ENCODE assay signal across 9 cellular contexts in genomic region chr16:89422527-89422904, GRCh38.
DNase-seq lines count a peak whose midpoint lies in the region; ATAC-seq, FAIRE-seq and TF ChIP-seq lines count a peak whose summit lies in the region.
"Had no signal": no experiment of that assay in that cellular context is flagged by ENCODE, and none has a peak within 500 bp of the region (broad histone marks: within the 10 kb centered on the region; RNA-seq: fewer than 3 reads in every experiment).

No MANE protein-coding gene starts in this region.

- no TSS peak for BruUV-seq in HepG2 (replicated peaks; lab: Mats Ljungman, UMichigan)

- H3K27ac ChIP-seq in HepG2 (ENCODE audit: extremely low read length, insufficient read depth, low read length) = peak overlapping the region; percentile 65
- no peak overlapping the region for H3K27ac ChIP-seq in neural progenitor cell

- TF ChIP-seq RAD21 in HepG2 (CRISPR knock-in tag; IDR thresholded peaks at IDR 0.05) = no peak

- H3F3A ChIP-seq in neural progenitor cell (ENCODE audit: low read depth) = peaks cover 15% of the 10 kb centered on the region

- no peak for TF ChIP-seq EP300 in HepG2 (IDR thresholded peaks at IDR 0.05; ENCODE audit: low read depth in 2 of 2, low read length in 2 of 2)
- TF ChIP-seq EP300 in HepG2 (CRISPR knock-in tag; IDR thresholded peaks at IDR 0.05; ENCODE audit: borderline replicate concordance) = no peak

- 95% methylated on average over 12 of the region's 12 CpGs for WGBS in HepG2 (ENCODE audit: low lambda C conversion rate)

- H3K36me3 Mint-ChIP-seq in activated CD8-positive, alpha-beta T cell treated with anti-CD3 and anti-CD28 coated beads for 36 hours (ENCODE audit: low read depth) = peaks cover 52% of the 10 kb centered on the region
- peaks cover 24% of the 10 kb centered on the region for H3K36me3 Mint-ChIP-seq in neural progenitor cell

- peaks cover 94% of the 10 kb centered on the region for H4K20me1 ChIP-seq in HepG2 (ENCODE audit: insufficient read depth, low read length)
- peaks cover 95% of the 10 kb centered on the region for H4K20me1 ChIP-seq in neural progenitor cell (ENCODE audit: low read depth)

- DNase-seq in activated effector memory CD4-positive, alpha-beta T cell treated with anti-CD3 and anti-CD28 coated beads, Interleukin-2, amount 50 U/mL, for 16 hours = peak; percentile 79
- no peak for DNase-seq in activated effector memory CD4-positive, alpha-beta T cell treated with Interleukin-2 at 50 U/mL for 16 hours
- peak; percentile 65 for DNase-seq in activated CD8-positive, alpha-beta T cell treated with anti-CD3 and anti-CD28 coated beads for 36 hours
- DNase-seq in HepG2 (ENCODE audit: low spot score) (no peak), neural progenitor cell (ENCODE audit: low spot score) (no peak), GOT3 (lab: John Stamatoyannopoulos, UW) (no peak), C1 segment of cervical spinal cord (lab: John Stamatoyannopoulos, UW) (no peak)
- DNase-seq: pancreas had no signal

- TF ChIP-seq CTCF in activated CD8-positive, alpha-beta T cell treated with anti-CD3 and anti-CD28 coated beads for 36 hours (IDR thresholded peaks at IDR 0.05) = no peak
- TF ChIP-seq CTCF in HepG2 (CRISPR knock-in tag; IDR thresholded peaks at IDR 0.05) = no peak
- TF ChIP-seq CTCF in neural progenitor cell (IDR thresholded peaks at IDR 0.05) = no peak

- POLR2A ChIA-PET in activated CD8-positive, alpha-beta T cell treated with anti-CD3 and anti-CD28 coated beads for 36 hours (lab: Charles Lee) = interaction anchor here (0.7 to 2.5 kb wide), 11 partner anchors 10 to 85 kb away, joined by 3 to 16 read pairs (median 5); partner anchors contain the start of gene SPG7
- POLR2A ChIA-PET in HepG2 (lab: Yijun Ruan, JAX) = interaction anchor here (0.8 to 1.3 kb wide), 4 partner anchors 9 to 49 kb away, joined by 3 to 5 read pairs (median 4); no protein-coding TSS in a partner anchor

- no peak overlapping the region for H3K4me2 ChIP-seq in HepG2 (ENCODE audit: low read depth, low read length)
- H3K4me2 ChIP-seq in neural progenitor cell = no peak overlapping the region

- H3K27me3 Mint-ChIP-seq in activated CD8-positive, alpha-beta T cell treated with anti-CD3 and anti-CD28 coated beads for 36 hours = no peaks in the 10 kb centered on the region
- no peaks in the 10 kb centered on the region for H3K27me3 Mint-ChIP-seq in neural progenitor cell (ENCODE audit: insufficient read depth, low read depth)

- H3K36me3 ChIP-seq in HepG2 (replicated peaks in 1 of 2; ENCODE audit: control insufficient read depth in 1 of 2, insufficient read depth in 2 of 2, low read length in 2 of 2) (peaks cover 12 to 42% of the 10 kb centered on the region in 2 experiments; a peak in 4 of 5 replicates), neural progenitor cell (no peaks in the 10 kb centered on the region)
- H3K36me3 ChIP-seq: pancreas had no signal

- CTCF ChIA-PET in activated CD8-positive, alpha-beta T cell treated with anti-CD3 and anti-CD28 coated beads for 36 hours (lab: Charles Lee) = interaction anchor here (1.0 to 1.6 kb wide), 5 partner anchors 12 to 113 kb away, joined by 3 to 6 read pairs (median 3); no protein-coding TSS in a partner anchor
- CTCF ChIA-PET in HepG2 (lab: Yijun Ruan, JAX; ENCODE audit: low intra/inter-chr PET ratio, low total read pairs) = no interaction called here

- no peak for FAIRE-seq in HepG2 (lab: Jason Lieb, UNC)
- FAIRE-seq: pancreas had no signal

- peak overlapping the region; percentile 23 for H3K4me3 Mint-ChIP-seq in activated CD8-positive, alpha-beta T cell treated with anti-CD3 and anti-CD28 coated beads for 36 hours
- no peak overlapping the region for H3K4me3 Mint-ChIP-seq in neural progenitor cell

- H3K27ac Mint-ChIP-seq in activated CD8-positive, alpha-beta T cell treated with anti-CD3 and anti-CD28 coated beads for 36 hours = peak overlapping the region; percentile 81
- no peak overlapping the region for H3K27ac Mint-ChIP-seq in neural progenitor cell

- H3K79me2 ChIP-seq in HepG2 (ENCODE audit: insufficient read depth, low read length) (peaks cover 94% of the 10 kb centered on the region), neural progenitor cell (ENCODE audit: low read depth) (peaks cover 97% of the 10 kb centered on the region)

- no peaks in the 10 kb centered on the region for H3K9me3 Mint-ChIP-seq in activated CD8-positive, alpha-beta T cell treated with anti-CD3 and anti-CD28 coated beads for 36 hours
- H3K9me3 Mint-ChIP-seq in neural progenitor cell = no peaks in the 10 kb centered on the region

- H3K4me1 Mint-ChIP-seq in activated CD8-positive, alpha-beta T cell treated with anti-CD3 and anti-CD28 coated beads for 36 hours (ENCODE audit: low read depth) = peaks cover 88% of the 10 kb centered on the region
- peaks cover 36% of the 10 kb centered on the region for H3K4me1 Mint-ChIP-seq in neural progenitor cell

- no peaks in the 10 kb centered on the region for H3K9me3 ChIP-seq in HepG2 (ENCODE audit: low read length)
- H3K9me3 ChIP-seq in neural progenitor cell (ENCODE audit: low read depth) = no peaks in the 10 kb centered on the region
- H3K9me3 ChIP-seq: pancreas had no signal

- no peak for TF ChIP-seq POLR2A in HepG2 (IDR thresholded peaks at IDR 0.05; ENCODE audit: insufficient read depth in 1 of 2, low read depth in 2 of 2, low read length in 2 of 2)

- peaks cover 81% of the 10 kb centered on the region for H3K4me1 ChIP-seq in HepG2 (ENCODE audit: insufficient read depth, low read length)
- peaks cover 18% of the 10 kb centered on the region for H3K4me1 ChIP-seq in neural progenitor cell

- H2AFZ ChIP-seq in HepG2 (ENCODE audit: low read length) (no peak overlapping the region), neural progenitor cell (replicated peaks) (no peak overlapping the region)

- in situ Hi-C loops in HepG2 (cut with HindIII; ENCODE audit: extremely low pct_ligation_motif_present, low pct_unique_long_range_greater_than_20kb) = no loop called here

- intact Hi-C loops in activated CD8-positive, alpha-beta T cell treated with anti-CD3 and anti-CD28 coated beads for 36 hours (cut with micrococcal nuclease) = no loop called here
- intact Hi-C loops in HepG2 (cut with micrococcal nuclease; ENCODE audit: unreplicated experiment) = loop anchor here (5.0 kb wide), 1 partner anchor 55 kb away; no protein-coding TSS in a partner anchor

- H3K4me3 ChIP-seq in HepG2 (replicated peaks in 1 of 3; ENCODE audit: insufficient read depth in 1 of 3, low read depth in 2 of 3, low read length in 3 of 3) (0 out of 6 replicates have a peak overlapping the region, but pooled peaks of 1 of the 3 experiments have one; percentile 26), neural progenitor cell (no peak overlapping the region)
- H3K4me3 ChIP-seq: pancreas had no signal

- ATAC-seq in HG03095 (IDR thresholded peaks at IDR 0.05; ENCODE audit: unreplicated experiment) = peak; percentile 57
- ATAC-seq in activated CD8-positive, alpha-beta T cell treated with anti-CD3 and anti-CD28 coated beads for 36 hours = peak; percentile 64
- ATAC-seq in HepG2 = no peak

- H3K27me3 ChIP-seq in HepG2 (ENCODE audit: control insufficient read depth in 1 of 2, insufficient read depth in 2 of 2, low read length in 2 of 2) = no peaks in the 10 kb centered on the region
- H3K27me3 ChIP-seq in neural progenitor cell = no peaks in the 10 kb centered on the region
- H3K27me3 ChIP-seq: pancreas had no signal

- no peak overlapping the region for H3K9ac ChIP-seq in HepG2 (ENCODE audit: insufficient read depth, low read depth, low read length)
- no peak overlapping the region for H3K9ac ChIP-seq in neural progenitor cell

TF ChIP-seq in HepG2, 621 proteins besides CTCF, POLR2A, EP300 and RAD21:
- 0 out of 2 replicates have a peak, but pooled peaks have one; percentile 1 for TF ChIP-seq PHF8 (CRISPR knock-in tag; IDR thresholded peaks at IDR 0.05)
- TF ChIP-seq HOXA3 (CRISPR knock-in tag; IDR thresholded peaks at IDR 0.05) = no peak
TF ChIP-seq in HepG2: peak in this region for 1.

Comparison
In these comparisons a context has a peak if more than half of its experiments do, and no peak if none do; other contexts are left out.
1. DNase-seq: peak in activated effector memory CD4-positive, alpha-beta T cell treated with anti-CD3 and anti-CD28 coated beads, Interleukin-2, amount 50 U/mL, for 16 hours (single experiment) and activated CD8-positive, alpha-beta T cell treated with anti-CD3 and anti-CD28 coated beads for 36 hours (single experiment); none in activated effector memory CD4-positive, alpha-beta T cell treated with Interleukin-2 at 50 U/mL for 16 hours (single experiment), HepG2 (single experiment), neural progenitor cell (single experiment), GOT3 (single experiment) and C1 segment of cervical spinal cord (0 of 14).